ENCODE assay signal across 29 cellular contexts in the genomic region with DNA sequence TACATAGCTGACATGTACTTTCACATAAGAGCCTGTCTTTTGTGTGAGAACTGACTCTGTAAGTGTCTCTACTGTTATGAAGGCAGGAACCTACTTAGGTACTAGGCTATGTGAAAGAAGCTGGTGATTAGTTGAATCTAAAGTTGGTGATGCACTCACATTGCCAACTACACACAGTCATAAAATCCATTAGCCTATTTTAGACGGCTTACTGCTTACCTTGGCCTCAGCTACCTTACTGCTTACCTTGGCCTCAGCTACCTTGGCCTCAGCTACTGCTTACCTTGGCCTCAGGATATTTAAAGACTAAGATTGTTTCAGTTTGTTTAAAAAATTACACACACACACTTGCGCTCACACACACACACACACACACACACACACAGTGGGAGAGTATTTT.
"Had no signal": no experiment of that assay in that cellular context is flagged by ENCODE, and none has a peak within 500 bp of the region (broad histone marks: within the 10 kb centered on the region; RNA-seq: fewer than 3 reads in every experiment).

No MANE protein-coding gene starts in this region.

- ATAC-seq: left colon; left lung; lower lobe of right lung; naive thymus-derived CD8-positive, alpha-beta T cell; right lobe of liver; stimulated activated naive B cell treated with anti-CD40 and anti-IgM and Interleukin-4, amounts not matched to agents 10 μg/mL and 1 μg/mL and 100 μg/mL, for 72 hours; stimulated activated naive CD8-positive, alpha-beta T cell treated with anti-CD3 and anti-CD28 coated beads, Interleukin-15, Interleukin-2, amounts not matched to agents 100 U/mL and 50 U/mL, for 24 hours; upper lobe of right lung had no signal

- H3K27ac ChIP-seq: left lung, lower lobe of right lung, parathyroid adenoma, right atrium auricular region, right lobe of liver, skin epidermis, stomach, testis, tibial artery, upper lobe of right lung had no signal

- DNase-seq: hypothalamus; immature natural killer cell; kidney; left colon; left lung; lower lobe of right lung; mammary epithelial cell; mesenchymal stem cell; naive thymus-derived CD8-positive, alpha-beta T cell; nucleus accumbens; right lobe of liver; stimulated activated CD4-positive, alpha-beta T cell treated with anti-CD3 and anti-CD28 coated beads, Interleukin-12 subunit alpha, Interleukin-12 subunit beta, amount 100 ng/mL, for 4 hours; stimulated activated CD4-positive, alpha-beta T cell treated with anti-CD3 and anti-CD28 coated beads, Interleukin-15, amount 100 ng/mL, for 24 hours; stimulated activated CD4-positive, alpha-beta T cell treated with anti-CD3 and anti-CD28 coated beads, Interleukin-2, amount 100 ng/mL, for 24 hours; stimulated activated CD4-positive, alpha-beta T cell treated with anti-CD3 and anti-CD28 coated beads, Interleukin-4, amount 100 ng/mL, for 1 hour; stimulated activated naive B cell treated with anti-CD40 and anti-IgM and Interleukin-4, amounts not matched to agents 10 μg/mL and 1 μg/mL and 100 μg/mL, for 72 hours; stimulated activated naive CD8-positive, alpha-beta T cell treated with anti-CD3 and anti-CD28 coated beads, Interleukin-15, Interleukin-2, amounts not matched to agents 100 U/mL and 50 U/mL, for 24 hours; stomach; testis; tibial artery; trophoblast cell; upper lobe of right lung had no signal

- H3K36me3 ChIP-seq: left lung, lower lobe of right lung, right atrium auricular region, right lobe of liver, stomach, tibial artery, upper lobe of right lung had no signal

- H3K4me1 ChIP-seq: left lung, lower lobe of right lung, parathyroid adenoma, right atrium auricular region, right lobe of liver, stomach, testis, tibial artery, upper lobe of right lung had no signal

- H3K27me3 Mint-ChIP-seq: naive thymus-derived CD8-positive, alpha-beta T cell; stimulated activated naive B cell treated with anti-CD40 and anti-IgM and Interleukin-4, amounts not matched to agents 10 μg/mL and 1 μg/mL and 100 μg/mL, for 72 hours had no signal

- H3K9ac ChIP-seq: parathyroid adenoma had no signal

- H3K9me3 ChIP-seq: left lung, lower lobe of right lung, right atrium auricular region, right lobe of liver, stomach, testis, tibial artery, upper lobe of right lung had no signal

- H3K4me3 Mint-ChIP-seq: immature natural killer cell; naive thymus-derived CD8-positive, alpha-beta T cell; nephron; neural crest cell; stimulated activated naive B cell treated with anti-CD40 and anti-IgM and Interleukin-4, amounts not matched to agents 10 μg/mL and 1 μg/mL and 100 μg/mL, for 72 hours had no signal

- FAIRE-seq: islet of Langerhans, urothelium cell line had no signal

- H2AFZ ChIP-seq: parathyroid adenoma had no signal

- H3K9me3 Mint-ChIP-seq: nephron; neural crest cell; stimulated activated naive B cell treated with anti-CD40 and anti-IgM and Interleukin-4, amounts not matched to agents 10 μg/mL and 1 μg/mL and 100 μg/mL, for 72 hours had no signal

- H3K27me3 ChIP-seq: left lung, right atrium auricular region, right lobe of liver, stomach, testis, tibial artery, upper lobe of right lung had no signal

- H3K4me1 Mint-ChIP-seq: immature natural killer cell; naive thymus-derived CD8-positive, alpha-beta T cell; nephron; neural crest cell; stimulated activated naive B cell treated with anti-CD40 and anti-IgM and Interleukin-4, amounts not matched to agents 10 μg/mL and 1 μg/mL and 100 μg/mL, for 72 hours had no signal

- H3K79me2 ChIP-seq: parathyroid adenoma had no signal

- H3K27ac Mint-ChIP-seq: immature natural killer cell; naive thymus-derived CD8-positive, alpha-beta T cell; nephron; stimulated activated naive B cell treated with anti-CD40 and anti-IgM and Interleukin-4, amounts not matched to agents 10 μg/mL and 1 μg/mL and 100 μg/mL, for 72 hours had no signal

- H3K4me3 ChIP-seq: left lung, lower lobe of right lung, right atrium auricular region, right lobe of liver, skin epidermis, stomach, testis, tibial artery, upper lobe of right lung had no signal

- H3K36me3 Mint-ChIP-seq: immature natural killer cell; naive thymus-derived CD8-positive, alpha-beta T cell; stimulated activated naive B cell treated with anti-CD40 and anti-IgM and Interleukin-4, amounts not matched to agents 10 μg/mL and 1 μg/mL and 100 μg/mL, for 72 hours had no signal
